18 cellular contexts compared by ENCODE assay signal in genomic region chr10:74488907-74489306, GRCh38.
DNase-seq lines count a peak whose midpoint lies in the region; ATAC-seq, FAIRE-seq and TF ChIP-seq lines count a peak whose summit lies in the region.
"Had no signal": no experiment of that assay in that cellular context is flagged by ENCODE, and none has a peak within 500 bp of the region (broad histone marks: within the 10 kb centered on the region; RNA-seq: fewer than 3 reads in every experiment).

No MANE protein-coding gene starts in this region.

- TF ChIP-seq POLR2A in H54 (IDR thresholded peaks at IDR 0.05; ENCODE audit: low read depth, low read length) = no peak

- H3K27me3 ChIP-seq in mammary epithelial cell (ENCODE audit: insufficient read depth, low read length) = no peaks in the 10 kb centered on the region
- H3K27me3 ChIP-seq in foreskin keratinocyte = no peaks in the 10 kb centered on the region
- H3K27me3 ChIP-seq: BLaER1 treated with 17β-estradiol and CSF1 and Interleukin-3, amounts not matched to agents 10 nM and 100 nM had no signal

- H3K27ac ChIP-seq in mammary epithelial cell (ENCODE audit: insufficient read depth, low read depth, low read length) (peak overlapping the region; percentile 24), foreskin keratinocyte (no peak overlapping the region)
- H3K27ac ChIP-seq: BLaER1 treated with 17β-estradiol and CSF1 and Interleukin-3, amounts not matched to agents 10 nM and 100 nM; GM23248 had no signal

- H3K79me2 ChIP-seq in mammary epithelial cell (ENCODE audit: insufficient read depth, low read length) = peaks cover 3% of the 10 kb centered on the region

- intact Hi-C loops in mammary epithelial cell (cut with micrococcal nuclease) = no loop called here

- in situ Hi-C loops in mammary epithelial cell (cut with MboI; ENCODE audit: low sequenced_read_pairs in 2 of 2) = no loop called here

- no peak for TF ChIP-seq CTCF in D721Med (IDR thresholded peaks at IDR 0.05; ENCODE audit: insufficient read depth, missing control alignments)
- no peak for TF ChIP-seq CTCF in mammary epithelial cell (conservative IDR thresholded peaks at IDR 0.05 in 1 of 2, IDR thresholded peaks at IDR 0.05 in 1 of 2; ENCODE audit: extremely low read depth in 1 of 2, insufficient read depth in 1 of 2, low read depth in 1 of 2, low read length in 2 of 2)
- TF ChIP-seq CTCF in foreskin keratinocyte (conservative IDR thresholded peaks at IDR 0.05) = no peak

- H3K4me1 ChIP-seq in mammary epithelial cell (ENCODE audit: insufficient read depth, low read length) (peaks cover 8% of the 10 kb centered on the region), foreskin keratinocyte (peaks cover 18% of the 10 kb centered on the region)
- H3K4me1 ChIP-seq: BLaER1 treated with 17β-estradiol and CSF1 and Interleukin-3, amounts not matched to agents 10 nM and 100 nM had no signal

- H4K20me1 ChIP-seq in mammary epithelial cell (ENCODE audit: insufficient read depth, low read length) = no peaks in the 10 kb centered on the region
- H4K20me1 ChIP-seq: BLaER1 treated with 17β-estradiol and CSF1 and Interleukin-3, amounts not matched to agents 10 nM and 100 nM had no signal

- DNase-seq in D721Med (ENCODE audit: insufficient read length, low spot score) (no peak), HPDE6-E6E7 (ENCODE audit: extremely low spot score) (peak; percentile 9), mammary epithelial cell (peak; percentile 54), foreskin keratinocyte (peak; percentile 11 to 58), H54 (ENCODE audit: insufficient read length, low spot score) (no peak), T-helper 2 cell (no peak)
- DNase-seq: Calu3; CD8-positive, alpha-beta T cell; DMS 273 treated with DMSO at 0.1 percent for 48 hours; DMS53; DND-41; EL; GM23248; HCEC 1CT; HFFc6 had no signal

- H3K4me2 ChIP-seq in mammary epithelial cell (ENCODE audit: insufficient read depth, low read depth, low read length) = peak overlapping the region; percentile 51
- H3K4me2 ChIP-seq: BLaER1 treated with 17β-estradiol and CSF1 and Interleukin-3, amounts not matched to agents 10 nM and 100 nM had no signal

- H3K36me3 ChIP-seq in mammary epithelial cell (ENCODE audit: insufficient read depth, low read length) = no peaks in the 10 kb centered on the region

- H3K9ac ChIP-seq in mammary epithelial cell (ENCODE audit: insufficient read depth, low read length) = no peak overlapping the region
- H3K9ac ChIP-seq: BLaER1 treated with 17β-estradiol and CSF1 and Interleukin-3, amounts not matched to agents 10 nM and 100 nM; GM23248 had no signal

- no TSS peak for BruUV-seq in mammary epithelial cell (replicated peaks; lab: Mats Ljungman, UMichigan)

- ATAC-seq in foreskin keratinocyte (peak; percentile 73), HG03045 (IDR thresholded peaks at IDR 0.05; ENCODE audit: unreplicated experiment) (no peak)
- ATAC-seq: CD8-positive, alpha-beta T cell had no signal

- H2AFZ ChIP-seq in mammary epithelial cell (ENCODE audit: low read depth, low read length) = no peak overlapping the region
- H2AFZ ChIP-seq: GM23248 had no signal

- CTCF ChIA-PET in mammary epithelial cell (lab: Charles Lee; ENCODE audit: low non-redundant PET) = no interaction called here

- peak; percentile 56 for FAIRE-seq in D721Med (lab: Jason Lieb, UNC)
- FAIRE-seq in H54 (lab: Jason Lieb, UNC) = no peak
- FAIRE-seq: GM19239 had no signal

- dilution Hi-C loops in mammary epithelial cell (cut with HindIII; ENCODE audit: low sequenced_read_pairs) = no loop called here

- H3K4me3 ChIP-seq in mammary epithelial cell (replicated peaks in 1 of 3; ENCODE audit: insufficient read depth in 1 of 3, low read depth in 2 of 3, low read length in 3 of 3) = peak overlapping the region in 1 of 3 experiments; percentile 7
- H3K4me3 ChIP-seq: BLaER1 treated with 17β-estradiol and CSF1 and Interleukin-3, amounts not matched to agents 10 nM and 100 nM; GM23248 had no signal

- H3K9me3 ChIP-seq in mammary epithelial cell (replicated peaks; ENCODE audit: insufficient read depth, low read length) = no peaks in the 10 kb centered on the region

Comparison
In these comparisons a context has a peak if more than half of its experiments do, and no peak if none do; other contexts are left out.
1. DNase-seq: peak in HPDE6-E6E7 (single experiment), mammary epithelial cell (single experiment) and foreskin keratinocyte (2 of 2); none in D721Med (single experiment), H54 (single experiment) and T-helper 2 cell (0 of 5).